In the genomic region with DNA sequence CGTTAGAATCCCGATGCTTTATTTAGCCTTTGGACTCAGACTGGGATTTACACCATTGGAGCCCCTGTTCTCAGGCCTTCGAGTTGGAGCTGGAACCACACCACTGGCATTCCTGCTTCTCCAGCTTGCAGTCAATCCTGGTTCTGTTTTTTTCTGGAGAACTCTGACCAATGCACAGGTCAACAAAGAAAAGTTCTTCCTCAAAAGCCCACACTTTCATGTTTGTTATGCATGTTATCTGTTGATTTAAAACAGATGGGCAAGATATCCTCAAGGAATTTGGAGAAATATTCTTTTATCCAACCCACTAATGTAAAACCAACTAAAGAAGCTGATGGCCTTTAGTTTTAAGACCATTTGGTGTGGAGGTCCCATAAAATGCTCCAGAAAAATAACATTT, we compare ENCODE assay signal across 20 cellular contexts.
"Had no signal": no experiment of that assay in that cellular context is flagged by ENCODE, and none has a peak within 500 bp of the region (broad histone marks: within the 10 kb centered on the region; RNA-seq: fewer than 3 reads in every experiment).

No MANE protein-coding gene starts in this region.

- H3K9me3 Mint-ChIP-seq: naive thymus-derived CD4-positive, alpha-beta T cell; nephron progenitor cell had no signal

- H3K4me1 ChIP-seq: parathyroid adenoma had no signal

- H3K27ac ChIP-seq: colonic mucosa, heart left ventricle, parathyroid adenoma, psoas muscle had no signal

- H3K4me3 Mint-ChIP-seq: naive thymus-derived CD4-positive, alpha-beta T cell; nephron progenitor cell had no signal

- H3K36me3 ChIP-seq: colonic mucosa, heart left ventricle had no signal

- H3K9me3 ChIP-seq: colonic mucosa, heart left ventricle, psoas muscle had no signal

- H3K4me3 ChIP-seq: colonic mucosa, heart left ventricle, lung, psoas muscle, skin epidermis had no signal

- H3K27me3 ChIP-seq: colonic mucosa, heart left ventricle had no signal

- ATAC-seq: heart left ventricle; left colon; left ventricle myocardium superior; naive thymus-derived CD4-positive, alpha-beta T cell; psoas muscle; sciatic nerve had no signal

- H3K27ac Mint-ChIP-seq: naive thymus-derived CD4-positive, alpha-beta T cell; nephron progenitor cell had no signal

- H3K36me3 Mint-ChIP-seq: naive thymus-derived CD4-positive, alpha-beta T cell had no signal

- DNase-seq: colonic mucosa; dermis blood vessel endothelial cell; erythroblast; heart left ventricle; hippocampal formation; left colon; left ventricle myocardium superior; mesenchymal stem cell; naive thymus-derived CD4-positive, alpha-beta T cell; nephron progenitor cell; psoas muscle; retina; stimulated activated CD4-positive, alpha-beta T cell treated with anti-CD3 and anti-CD28 coated beads, Interleukin-12 subunit alpha, Interleukin-12 subunit beta, amount 100 ng/mL, for 4 hours; stimulated activated CD4-positive, alpha-beta T cell treated with anti-CD3 and anti-CD28 coated beads, Interleukin-2, amount 100 ng/mL, for 48 hours; stimulated activated naive CD4-positive, alpha-beta T cell treated with Interleukin-2 at 50 U/mL for 16 hours; trophoblast cell had no signal
